ENCODE assay signal across 1 cellular context in the genomic region with DNA sequence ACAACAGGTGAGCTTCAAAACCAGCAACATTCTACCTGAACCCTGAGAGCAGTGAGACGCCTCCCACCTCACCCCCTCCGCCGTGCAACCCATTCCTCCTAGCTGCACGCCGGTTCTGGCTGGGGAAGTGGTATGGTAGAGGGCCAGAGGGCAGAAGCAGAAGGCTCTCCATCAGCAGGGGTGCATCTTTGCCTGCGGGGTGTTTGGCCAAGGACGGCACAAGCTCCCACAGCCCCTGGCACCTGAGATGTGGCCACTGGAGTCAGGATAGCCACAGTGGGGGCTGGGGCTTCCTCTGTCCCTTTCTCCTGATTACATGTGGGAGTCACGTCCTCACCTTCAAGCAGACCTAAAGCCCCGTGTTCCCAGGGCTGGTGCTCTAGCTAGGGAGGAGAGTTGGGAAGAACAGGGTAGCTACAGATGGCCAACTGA.
TF ChIP-seq lines count a peak whose summit lies in the region.

No MANE protein-coding gene starts in this region.

TF ChIP-seq in liver, 16 proteins besides CTCF, POLR2A, EP300 and RAD21 (continued from another document):
- TF ChIP-seq, protein P1, sequence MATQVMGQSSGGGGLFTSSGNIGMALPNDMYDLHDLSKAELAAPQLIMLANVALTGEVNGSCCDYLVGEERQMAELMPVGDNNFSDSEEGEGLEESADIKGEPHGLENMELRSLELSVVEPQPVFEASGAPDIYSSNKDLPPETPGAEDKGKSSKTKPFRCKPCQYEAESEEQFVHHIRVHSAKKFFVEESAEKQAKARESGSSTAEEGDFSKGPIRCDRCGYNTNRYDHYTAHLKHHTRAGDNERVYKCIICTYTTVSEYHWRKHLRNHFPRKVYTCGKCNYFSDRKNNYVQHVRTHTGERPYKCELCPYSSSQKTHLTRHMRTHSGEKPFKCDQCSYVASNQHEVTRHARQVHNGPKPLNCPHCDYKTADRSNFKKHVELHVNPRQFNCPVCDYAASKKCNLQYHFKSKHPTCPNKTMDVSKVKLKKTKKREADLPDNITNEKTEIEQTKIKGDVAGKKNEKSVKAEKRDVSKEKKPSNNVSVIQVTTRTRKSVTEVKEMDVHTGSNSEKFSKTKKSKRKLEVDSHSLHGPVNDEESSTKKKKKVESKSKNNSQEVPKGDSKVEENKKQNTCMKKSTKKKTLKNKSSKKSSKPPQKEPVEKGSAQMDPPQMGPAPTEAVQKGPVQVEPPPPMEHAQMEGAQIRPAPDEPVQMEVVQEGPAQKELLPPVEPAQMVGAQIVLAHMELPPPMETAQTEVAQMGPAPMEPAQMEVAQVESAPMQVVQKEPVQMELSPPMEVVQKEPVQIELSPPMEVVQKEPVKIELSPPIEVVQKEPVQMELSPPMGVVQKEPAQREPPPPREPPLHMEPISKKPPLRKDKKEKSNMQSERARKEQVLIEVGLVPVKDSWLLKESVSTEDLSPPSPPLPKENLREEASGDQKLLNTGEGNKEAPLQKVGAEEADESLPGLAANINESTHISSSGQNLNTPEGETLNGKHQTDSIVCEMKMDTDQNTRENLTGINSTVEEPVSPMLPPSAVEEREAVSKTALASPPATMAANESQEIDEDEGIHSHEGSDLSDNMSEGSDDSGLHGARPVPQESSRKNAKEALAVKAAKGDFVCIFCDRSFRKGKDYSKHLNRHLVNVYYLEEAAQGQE (IDR thresholded peaks at IDR 0.05): no peak
- TF ChIP-seq SP1 (IDR thresholded peaks at IDR 0.05) (no peak), RXRA (IDR thresholded peaks at IDR 0.05) (no peak), JUND (IDR thresholded peaks at IDR 0.05) (no peak), GABPA (IDR thresholded peaks at IDR 0.05 in 1 of 2, conservative IDR thresholded peaks at IDR 0.05 in 1 of 2) (no peak)
